8 cellular contexts compared by ENCODE assay signal in genomic region chr11:95088946-95089619, GRCh38. TPM values are rescaled to one million over a fixed set of nuclear protein-coding genes. Genes with fewer than 3 reads are reported as not detected.
A peak's percentile ranks its signal among the peaks of the same experiment; 100 is the strongest.
DNase-seq lines count a peak whose midpoint lies in the region; ATAC-seq and TF ChIP-seq lines count a peak whose summit lies in the region.

No MANE protein-coding gene starts in this region.

- POLR2A ChIA-PET in BJ (lab: Charles Lee), result interaction anchor here (0.6 kb wide), 3 partner anchors 45 to 1388 kb away, joined by 3 to 4 read pairs (median 3); no protein-coding TSS in a partner anchor
- POLR2A ChIA-PET in activated CD4-positive, alpha-beta memory T cell treated with anti-CD3 and anti-CD28 coated beads for 36 hours (lab: Charles Lee), result interaction anchor here (1.0 to 3.1 kb wide), 3 partner anchors 8 to 142 kb away, joined by 3 to 59 read pairs (median 3); partner anchors contain the start of genes SESN3 and SRSF8

- TF ChIP-seq CTCF in BJ (IDR thresholded peaks at IDR 0.05; ENCODE audit: insufficient read depth, low read depth, low read length) (no peak), progenitor cell of endocrine pancreas (IDR thresholded peaks at IDR 0.05; ENCODE audit: unreplicated experiment) (no peak)

- ATAC-seq in GM19395 (IDR thresholded peaks at IDR 0.05; ENCODE audit: unreplicated experiment) (peak; percentile 63), HG03378 (IDR thresholded peaks at IDR 0.05; ENCODE audit: unreplicated experiment) (peak; percentile 39), Right ventricle myocardium superior (ENCODE audit: poor library complexity) (peak; percentile 78)

- H3K4me3 Mint-ChIP-seq in activated CD4-positive, alpha-beta memory T cell treated with anti-CD3 and anti-CD28 coated beads for 36 hours, result peak overlapping the region; percentile 83
- H3K4me3 Mint-ChIP-seq in progenitor cell of endocrine pancreas (ENCODE audit: low read depth), result peak overlapping the region; percentile 75

- no peaks in the 10 kb centered on the region for H3K36me3 ChIP-seq in BJ (ENCODE audit: control insufficient read depth, insufficient read depth, low read length)

- CTCF ChIA-PET in BJ (lab: Yijun Ruan, JAX), result interaction anchor here (1.0 to 7.0 kb wide), 2 partner anchors 20 to 685 kb away, joined by 8 to 59 read pairs; partner anchors contain the start of gene SRSF8
- CTCF ChIA-PET in activated CD4-positive, alpha-beta memory T cell treated with anti-CD3 and anti-CD28 coated beads for 36 hours (lab: Charles Lee), result interaction anchor here (1.4 to 12.1 kb wide), 4 partner anchors 19 to 616 kb away, joined by 3 to 220 read pairs (median 28); partner anchors contain the start of gene SRSF8

- DNase-seq in BJ (ENCODE audit: low read depth) (no peak), Right ventricle myocardium superior (no peak), progenitor cell of endocrine pancreas (ENCODE audit: low spot score, unreplicated experiment) (no peak), hepatic stellate cell (ENCODE audit: low spot score) (no peak), islet precursor cell (no peak)
- peak; percentile 46 for DNase-seq in activated CD4-positive, alpha-beta memory T cell treated with anti-CD3 and anti-CD28 coated beads for 36 hours

- H3K4me1 Mint-ChIP-seq in activated CD4-positive, alpha-beta memory T cell treated with anti-CD3 and anti-CD28 coated beads for 36 hours (ENCODE audit: low read depth), result peaks cover 69% of the 10 kb centered on the region
- H3K4me1 Mint-ChIP-seq in progenitor cell of endocrine pancreas (ENCODE audit: low read depth), result peaks cover 6% of the 10 kb centered on the region

- intact Hi-C loops in activated CD4-positive, alpha-beta memory T cell treated with anti-CD3 and anti-CD28 coated beads for 36 hours (cut with micrococcal nuclease), result loop anchor here (1.0 to 10.0 kb wide), 5 partner anchors 21 to 976 kb away; partner anchors contain the start of gene CEP57
- intact Hi-C loops in Right ventricle myocardium superior (cut with DNase I), result no loop called here

- peaks cover 3% of the 10 kb centered on the region for H3K36me3 Mint-ChIP-seq in activated CD4-positive, alpha-beta memory T cell treated with anti-CD3 and anti-CD28 coated beads for 36 hours
- H3K36me3 Mint-ChIP-seq in progenitor cell of endocrine pancreas (ENCODE audit: insufficient read depth), result no peaks in the 10 kb centered on the region

- peak overlapping the region; percentile 92 for H3K27ac Mint-ChIP-seq in activated CD4-positive, alpha-beta memory T cell treated with anti-CD3 and anti-CD28 coated beads for 36 hours
- H3K27ac Mint-ChIP-seq in progenitor cell of endocrine pancreas, result peak overlapping the region; percentile 67

- peak overlapping the region; percentile 69 for H3K4me3 ChIP-seq in BJ (ENCODE audit: low read depth, low read length)

- H3K27me3 ChIP-seq in BJ (ENCODE audit: control insufficient read depth, insufficient read depth, low read length), result no peaks in the 10 kb centered on the region; the same call in 1 of the 2 replicates

- no peaks in the 10 kb centered on the region for H3K27me3 Mint-ChIP-seq in activated CD4-positive, alpha-beta memory T cell treated with anti-CD3 and anti-CD28 coated beads for 36 hours
- H3K27me3 Mint-ChIP-seq in progenitor cell of endocrine pancreas, result peaks cover 66% of the 10 kb centered on the region

- no peaks in the 10 kb centered on the region for H3K9me3 Mint-ChIP-seq in activated CD4-positive, alpha-beta memory T cell treated with anti-CD3 and anti-CD28 coated beads for 36 hours
- H3K9me3 Mint-ChIP-seq in progenitor cell of endocrine pancreas (ENCODE audit: low read depth), result no peaks in the 10 kb centered on the region

RNA-seq across cellular contexts. Expression of gene ENDOD1, which starts 0.6 kb away (rescaled TPM):
- polyA plus RNA-seq in BJ (2011; rRNA removed), result 11.0 and 13.6 TPM in 2 replicates
- 7.5 and 8.0 TPM in 2 replicates for polyA minus RNA-seq in BJ (2011; rRNA and poly(A)+ RNA removed)
- 10 to 100 TPM; 25.9 TPM for total RNA-seq in activated CD4-positive, alpha-beta memory T cell treated with anti-CD3 and anti-CD28 coated beads for 36 hours
- total RNA-seq in Right ventricle myocardium superior (10.4 TPM), progenitor cell of endocrine pancreas (2.1 and 2.7 TPM in 2 replicates)

RNA-seq across cellular contexts. Expression of gene SRSF8, which starts 22.4 kb away (rescaled TPM):
- polyA plus RNA-seq in BJ (2011; rRNA removed), result 18.9 and 25.7 TPM in 2 replicates
- polyA minus RNA-seq in BJ (2011; rRNA and poly(A)+ RNA removed), result 10.9 and 11.5 TPM in 2 replicates
- 10 to 100 TPM; 31.1 to 32.2 TPM for total RNA-seq in activated CD4-positive, alpha-beta memory T cell treated with anti-CD3 and anti-CD28 coated beads for 36 hours
- total RNA-seq in Right ventricle myocardium superior (18.2 TPM), progenitor cell of endocrine pancreas (42.4 and 43.4 TPM in 2 replicates)

RNA-seq across cellular contexts. Expression of gene KDM4F, which starts 39.9 kb away (rescaled TPM):
- not detected in 2 replicates for polyA plus RNA-seq in BJ (2011; rRNA removed)
- polyA minus RNA-seq in BJ (2011; rRNA and poly(A)+ RNA removed), result not detected in 2 replicates
- total RNA-seq in activated CD4-positive, alpha-beta memory T cell treated with anti-CD3 and anti-CD28 coated beads for 36 hours, result not detected
- total RNA-seq in Right ventricle myocardium superior (not detected), progenitor cell of endocrine pancreas (not detected in 2 replicates)
